Comparison of ENCODE assay signal across 6 cellular contexts in genomic region chr4:109453110-109453509, GRCh38. TPM values are rescaled to one million over a fixed set of nuclear protein-coding genes. Genes with fewer than 3 reads are reported as not detected.
A peak's percentile ranks its signal among the peaks of the same experiment; 100 is the strongest.
DNase-seq lines count a peak whose midpoint lies in the region; FAIRE-seq and TF ChIP-seq lines count a peak whose summit lies in the region.
"Not testable (repeated sequence)": the region's sequence is repeated elsewhere in the genome, so short reads cannot be mapped to it uniquely, and the experiment has no call there.

No MANE protein-coding gene starts in this region.

- not testable (repeated sequence) for H3K36me3 ChIP-seq in Caco-2 (ENCODE audit: control insufficient read depth, insufficient read depth, low read length); iPS DF 6.9 (ENCODE audit: control insufficient read depth, insufficient read depth, low read length)
- H3K36me3 ChIP-seq in H1 (ENCODE audit: control insufficient read depth in 2 of 4, insufficient read depth in 4 of 4, low read length in 3 of 4), result peaks cover 0 to 15% (median 2%) of the 10 kb centered on the region in 4 experiments; a peak in 2 of 8 replicates

- not testable (repeated sequence) for H3K27ac ChIP-seq in H1 (ENCODE audit: low read depth, low read length); iPS DF 6.9 (ENCODE audit: low read length)

- not testable (repeated sequence) for H3K27me3 ChIP-seq in Caco-2 (replicated peaks; ENCODE audit: control insufficient read depth, insufficient read depth, low read length); H1 (replicated peaks in 1 of 4; ENCODE audit: control insufficient read depth in 3 of 4, extremely low read depth in 1 of 4, insufficient read depth in 3 of 4, low read length in 3 of 4); iPS DF 6.9 (ENCODE audit: control insufficient read depth, insufficient read depth, low read length)

- not testable (repeated sequence) for H3K9me3 Mint-ChIP-seq in Caco-2 (ENCODE audit: unreplicated experiment)

- H2BK20ac ChIP-seq in H1 (ENCODE audit: low read length), result not testable (repeated sequence)

- not testable (repeated sequence) for H3K4me1 Mint-ChIP-seq in Caco-2 (ENCODE audit: low read depth, unreplicated experiment)

- H4K91ac ChIP-seq in H1 (replicated peaks; ENCODE audit: insufficient read length, low read length), result not testable (repeated sequence)

- DNase-seq in Caco-2 (peak; percentile 62 to 74), ELF-1 (ENCODE audit: low read depth, low spot score) (peak; percentile 40), NCI-H510A treated with DMSO at 0.1 percent for 48 hours (lab: John Stamatoyannopoulos, UW) (peak; percentile 6), H1 (ENCODE audit: low read depth in 1 of 2, low spot score in 2 of 2) (peak in 1 of 2 experiments; percentile 25), iPS DF 6.9 (ENCODE audit: low read depth, low spot score) (peak; percentile 45)

- H3K9me3 ChIP-seq in Caco-2; H1 (ENCODE audit: insufficient read depth in 2 of 2, low read depth in 1 of 2, low read length in 1 of 2); iPS DF 6.9 (ENCODE audit: control insufficient read depth, insufficient read depth, low read length): not testable (repeated sequence)

- not testable (repeated sequence) for H3K14ac ChIP-seq in H1 (ENCODE audit: insufficient read length)

- POLR2A ChIA-PET in Caco-2 (lab: Charles Lee), result not testable (repeated sequence)
- POLR2A ChIA-PET in H1 (lab: Charles Lee; ENCODE audit: partially characterized antibody), result interaction anchor here (1.1 to 1.9 kb wide), 2 partner anchors 14 to 20 kb away, joined by 3 to 8 read pairs; partner anchors contain the start of gene SEC24B

- TF ChIP-seq EP300 in Ishikawa (IDR thresholded peaks at IDR 0.05; ENCODE audit: borderline replicate concordance), result not testable (repeated sequence)
- TF ChIP-seq EP300 in H1 (IDR thresholded peaks at IDR 0.05; ENCODE audit: borderline replicate concordance in 1 of 2, low read depth in 2 of 2, low read length in 2 of 2), result peak; percentile 54 to 92; a peak in 2 of 3 replicates

- H2BK12ac ChIP-seq in H1 (ENCODE audit: low read depth, low read length), result not testable (repeated sequence)

- H4K5ac ChIP-seq in H1 (ENCODE audit: insufficient read length, low read depth, low read length), result not testable (repeated sequence)

- H4K20me1 ChIP-seq in H1 (replicated peaks in 1 of 2; ENCODE audit: control insufficient read depth in 1 of 2, insufficient read depth in 2 of 2, low read length in 2 of 2), result not testable (repeated sequence)

- H2BK5ac ChIP-seq in H1 (ENCODE audit: low read depth, low read length), result not testable (repeated sequence)

- not testable (repeated sequence) for H3K79me1 ChIP-seq in H1 (ENCODE audit: low read depth, low read length)

- TF ChIP-seq CTCF in Caco-2 (IDR thresholded peaks at IDR 0.05; ENCODE audit: insufficient read depth in 1 of 2, low read depth in 1 of 2, low read length in 1 of 2, severe bottlenecking in 1 of 2, unreplicated experiment in 1 of 2); H1 (IDR thresholded peaks at IDR 0.05; ENCODE audit: control extremely low read depth in 1 of 3, insufficient read depth in 1 of 3, low read depth in 1 of 3, low read length in 3 of 3): not testable (repeated sequence)

- H3K18ac ChIP-seq in H1 (ENCODE audit: extremely low read depth, low read length), result not testable (repeated sequence)

- not testable (repeated sequence) for H3K4me2 ChIP-seq in H1 (ENCODE audit: insufficient read depth in 1 of 2, low read depth in 2 of 2, low read length in 2 of 2)

- not testable (repeated sequence) for H2AFZ ChIP-seq in H1 (ENCODE audit: low read length)

- H3K4me1 ChIP-seq in Caco-2; H1 (replicated peaks in 1 of 4; ENCODE audit: control insufficient read depth in 3 of 4, insufficient read depth in 4 of 4, low read length in 3 of 4); iPS DF 6.9 (ENCODE audit: control insufficient read depth, insufficient read depth, low read length): not testable (repeated sequence)

- not testable (repeated sequence) for TF ChIP-seq RAD21 in Ishikawa (IDR thresholded peaks at IDR 0.05; ENCODE audit: low read depth); H1 (IDR thresholded peaks at IDR 0.05 in 1 of 2, conservative IDR thresholded peaks at IDR 0.05 in 1 of 2; ENCODE audit: low read depth in 2 of 2, low read length in 2 of 2)

- CTCF ChIA-PET in Caco-2 (lab: Charles Lee); H1 (lab: Charles Lee; ENCODE audit: partially characterized antibody): not testable (repeated sequence)

- H3K23ac ChIP-seq in H1 (ENCODE audit: insufficient read length), result not testable (repeated sequence)

- not testable (repeated sequence) for H3K4me3 ChIP-seq in Caco-2 (ENCODE audit: low read depth, low read length); H1 (ENCODE audit: extremely low read depth in 1 of 4, insufficient read depth in 2 of 4, low read depth in 3 of 4, low read length in 4 of 4); iPS DF 6.9 (ENCODE audit: low read length)

- H3K56ac ChIP-seq in H1 (replicated peaks; ENCODE audit: insufficient read length, low read depth, low read length), result not testable (repeated sequence)

- peaks cover 34% of the 10 kb centered on the region for H3K36me3 Mint-ChIP-seq in Caco-2 (ENCODE audit: insufficient read depth, unreplicated experiment)

- not testable (repeated sequence) for H2BK15ac ChIP-seq in H1 (ENCODE audit: low read length)

- H3K23me2 ChIP-seq in H1 (ENCODE audit: low read depth, low read length), result not testable (repeated sequence)

- not testable (repeated sequence) for H4K8ac ChIP-seq in H1 (ENCODE audit: extremely low read depth, insufficient read depth, low read length)

- not testable (repeated sequence) for H3K27me3 Mint-ChIP-seq in Caco-2 (ENCODE audit: insufficient read depth, unreplicated experiment)

- H2BK120ac ChIP-seq in H1 (replicated peaks; ENCODE audit: low read depth, low read length), result not testable (repeated sequence)

- BruUV-seq in Caco-2 (replicated peaks; lab: Mats Ljungman, UMichigan), result not testable (repeated sequence)

- not testable (repeated sequence) for TF ChIP-seq POLR2A in H1 (IDR thresholded peaks at IDR 0.05; ENCODE audit: control extremely low read depth in 1 of 2, low read depth in 2 of 2, low read length in 2 of 2)

- not testable (repeated sequence) for H3K4ac ChIP-seq in H1 (replicated peaks; ENCODE audit: insufficient read length, low read depth, low read length)

- intact Hi-C loops in Caco-2 (cut with micrococcal nuclease; ENCODE audit: unreplicated experiment), result loop anchor here (1.0 kb wide), 1 partner anchor 25 kb away; no protein-coding TSS in a partner anchor

- not testable (repeated sequence) for H3K27ac Mint-ChIP-seq in Caco-2 (ENCODE audit: unreplicated experiment)

- H3K9ac ChIP-seq in H1 (replicated peaks in 1 of 4; ENCODE audit: extremely low read depth in 1 of 4, low read depth in 3 of 4, low read length in 3 of 4), result not testable (repeated sequence)

- WGBS in H1 (ENCODE audit: extremely low coverage in 1 of 2, insufficient coverage in 1 of 2, insufficient read length in 1 of 2, insufficient replicate concordance in 2 of 2, low coverage in 1 of 2, low lambda C conversion rate in 2 of 2, missing lambda C conversion rate in 1 of 2), 2 experiments, result 70% methylated on average over 3 of the region's 3 CpGs; no CpG with 5 or more reads in 1 of the 2 experiments
- WGBS in iPS DF 6.9 (ENCODE audit: insufficient coverage, insufficient read length), result no CpG with 5 or more reads among the region's 3 CpGs

- H3K4me3 Mint-ChIP-seq in Caco-2 (ENCODE audit: unreplicated experiment), result not testable (repeated sequence)

- H3K79me2 ChIP-seq in H1 (ENCODE audit: control insufficient read depth in 1 of 2, insufficient read depth in 2 of 2, low read length in 2 of 2), result peaks cover 2 to 87% of the 10 kb centered on the region in 2 experiments; a peak in 3 of 4 replicates

- FAIRE-seq in H1 (lab: Jason Lieb, UNC), result not testable (repeated sequence)

- not testable (repeated sequence) for H2AK5ac ChIP-seq in H1 (ENCODE audit: low read depth, low read length)

TF ChIP-seq in Ishikawa, 13 proteins besides CTCF, POLR2A, EP300 and RAD21:
- TF ChIP-seq TEAD4 (IDR thresholded peaks at IDR 0.05), result peak; percentile 20; the same call in 1 of the 2 replicates
TF ChIP-seq in Ishikawa: peak in this region for 1; not testable (repeated sequence) for 12.

TF ChIP-seq in H1, 55 proteins besides CTCF, POLR2A, EP300 and RAD21:
- TF ChIP-seq CEBPB (IDR thresholded peaks at IDR 0.05; ENCODE audit: low read depth, low read length), result 0 out of 2 replicates have a peak, but pooled peaks have one; percentile 45
- peak; percentile 88 for TF ChIP-seq SP1 (IDR thresholded peaks at IDR 0.05; ENCODE audit: low read depth, low read length)
- peak; percentile 76; the same call in 1 of the 2 replicates for TF ChIP-seq POU5F1 (IDR thresholded peaks at IDR 0.05; ENCODE audit: low read depth, low read length)
- TF ChIP-seq TEAD4 (IDR thresholded peaks at IDR 0.05; ENCODE audit: low read depth, low read length), result peak; percentile 90
- TF ChIP-seq NANOG (IDR thresholded peaks at IDR 0.05; ENCODE audit: insufficient read depth, low read depth, low read length, poor library complexity, severe bottlenecking), result peak; percentile 47
- peak; percentile 83 to 94 for TF ChIP-seq BCL11A (IDR thresholded peaks at IDR 0.05; ENCODE audit: low read depth in 2 of 2, low read length in 2 of 2)
- TF ChIP-seq TCF12 (IDR thresholded peaks at IDR 0.05; ENCODE audit: low read depth, low read length), result peak; percentile 69; the same call in 1 of the 2 replicates
- TF ChIP-seq JUND (IDR thresholded peaks at IDR 0.05; ENCODE audit: low read length), result 0 out of 2 replicates have a peak, but pooled peaks have one; percentile 11
- TF ChIP-seq CHD2 (IDR thresholded peaks at IDR 0.05; ENCODE audit: low read length), result peak; percentile 54; the same call in 1 of the 2 replicates
- TF ChIP-seq YY1 (IDR thresholded peaks at IDR 0.05; ENCODE audit: low read depth, low read length), result 0 out of 2 replicates have a peak, but pooled peaks have one; percentile 38

RNA-seq across cellular contexts. Expression of gene SEC24B, which starts 19.5 kb away (rescaled TPM):
- 29.0 and 29.5 TPM in 2 replicates for total RNA-seq in Caco-2 (2022)
- 24.2 and 25.6 TPM in 2 replicates for total RNA-seq in H1 (2021; fragmentation: NEBNext Ultra II Directional; extraction: Animal tissue kit (Norgen Biotek cat#: 25700))
- polyA plus RNA-seq in H1 (2011; rRNA removed), result 20.5 and 30.9 TPM in 2 replicates
- 21.1 TPM for polyA plus RNA-seq in H1 (2011; cell fraction: cytosol; rRNA removed)
- polyA plus RNA-seq in H1 (2011; cell fraction: nucleus; rRNA removed), result 24.8 TPM
- polyA plus RNA-seq in H1 (2012, experiment 1 of 2), result 11.7 to 17.1 TPM (median 14.9 TPM) in 4 replicates
- polyA plus RNA-seq in H1 (2012, experiment 2 of 2), result 1.2 TPM
- polyA plus RNA-seq in H1 (2013, experiment 1 of 2), result 15.1 TPM
- 15.1 TPM for polyA plus RNA-seq in H1 (2013, experiment 2 of 2)
- polyA minus RNA-seq in H1 (2011; rRNA and poly(A)+ RNA removed), result 95.6 and 123 TPM in 2 replicates
- 23.7 TPM for polyA minus RNA-seq in H1 (2011; cell fraction: cytosol; rRNA and poly(A)+ RNA removed)
- polyA minus RNA-seq in H1 (2011; cell fraction: nucleus; rRNA and poly(A)+ RNA removed), result 71.0 TPM
